In the genomic region with DNA sequence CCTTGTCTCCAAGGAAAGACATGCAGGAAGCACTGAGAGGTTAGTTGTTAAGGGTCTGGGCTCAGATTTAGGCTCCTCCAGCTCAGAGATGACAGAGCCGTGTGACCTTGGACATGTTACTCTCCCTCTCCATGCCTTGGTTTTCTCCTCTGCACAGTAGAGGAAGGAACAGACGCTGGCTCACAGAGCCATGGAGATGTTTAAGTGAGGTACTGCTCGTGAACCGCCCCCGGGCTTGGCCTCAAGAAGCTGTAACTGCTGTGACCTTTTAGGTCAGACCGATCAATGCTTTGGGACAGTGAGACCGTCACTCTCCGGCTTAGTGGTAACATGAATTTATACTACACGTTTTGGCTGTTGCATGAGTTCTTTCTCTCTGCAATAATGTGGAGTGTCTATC, we compare ENCODE assay signal across 8 cellular contexts.
"Had no signal": no experiment of that assay in that cellular context is flagged by ENCODE, and none has a peak within 500 bp of the region (broad histone marks: within the 10 kb centered on the region; RNA-seq: fewer than 3 reads in every experiment).

No MANE protein-coding gene starts in this region.

- H3K4me1 ChIP-seq: HAP-1 had no signal

- H3K9me3 Mint-ChIP-seq: GM23338 had no signal

- H3K9me3 ChIP-seq: HAP-1 had no signal

- DNase-seq: H7, HFFc6, IMR-90 had no signal

- ATAC-seq: GM23338, HCT116, K562 had no signal

- H3K36me3 ChIP-seq: HAP-1 had no signal

- H3K27ac ChIP-seq: HL-60 had no signal

- FAIRE-seq: K562 had no signal

- H3K4me1 Mint-ChIP-seq: GM23338 had no signal

- H3K27ac Mint-ChIP-seq: GM23338, HFFc6 had no signal

- H3K4me3 Mint-ChIP-seq: GM23338, HFFc6 had no signal

- H3K4me3 ChIP-seq: GM23338, HAP-1, K562 had no signal
